Comparison of ENCODE assay signal across 28 cellular contexts in the genomic region with DNA sequence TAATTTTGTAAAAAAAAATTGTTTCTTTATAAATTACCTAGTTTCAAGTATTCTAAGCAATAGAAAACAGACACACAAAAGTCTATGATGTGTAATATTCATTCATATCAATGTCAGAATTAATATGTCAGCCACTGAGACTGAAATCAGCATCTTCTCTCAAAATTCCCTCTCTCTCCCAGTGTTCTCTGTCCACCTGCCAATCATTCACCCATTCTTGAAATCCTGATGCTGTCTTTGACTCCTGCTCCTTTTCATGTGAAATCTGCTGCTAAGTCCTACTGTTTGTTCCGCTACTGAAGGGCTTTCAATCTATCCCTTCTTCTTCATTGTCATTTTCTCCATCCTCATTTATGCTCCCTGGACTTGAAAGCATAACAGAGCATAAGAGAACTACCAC.
"Had no signal": no experiment of that assay in that cellular context is flagged by ENCODE, and none has a peak within 500 bp of the region (broad histone marks: within the 10 kb centered on the region; RNA-seq: fewer than 3 reads in every experiment).

No MANE protein-coding gene starts in this region.

- H3K4me3 ChIP-seq: ascending aorta, breast epithelium had no signal

- H3K36me3 ChIP-seq: ascending aorta, brain microvascular endothelial cell, breast epithelium had no signal

- ATAC-seq: activated CD8-positive, alpha-beta memory T cell treated with anti-CD3 and anti-CD28 coated beads, Interleukin-2, amount 10 ng/mL, durations not matched to agents 7 days and 5 days; activated CD8-positive, alpha-beta T cell treated with anti-CD3 and anti-CD28 coated beads for 36 hours; activated naive CD8-positive, alpha-beta T cell treated with anti-CD3 and anti-CD28 coated beads, Interleukin-2, amount 50 U/mL, for 24 hours had no signal

- H3K4me1 ChIP-seq: ascending aorta, breast epithelium had no signal

- DNase-seq: activated B cell treated with CpG ODN at 0.5 μM for 24 hours; activated CD4-positive, alpha-beta memory T cell treated with anti-CD3 and anti-CD28 coated beads for 36 hours; activated CD4-positive, alpha-beta T cell treated with anti-CD3 and anti-CD28 coated beads for 4 hours; activated CD4-positive, alpha-beta T cell treated with anti-CD3 and anti-CD28 coated beads, Interleukin-2, amount 10 ng/mL, durations not matched to agents 24 days and 14 days; activated CD4-positive, alpha-beta T cell treated with anti-CD3 and anti-CD28 coated beads, Interleukin-2, amount 50 U/mL, for 1 hour; activated CD4-positive, alpha-beta T cell treated with anti-CD3 and anti-CD28 coated beads, Interleukin-2, amount 50 U/mL, for 4 hours; activated CD4-positive, CD25-positive, alpha-beta regulatory T cell treated with anti-CD3 and anti-CD28 coated beads, Interleukin-2, amount 50 U/mL, for 72 hours; activated CD8-positive, alpha-beta memory T cell treated with anti-CD3 and anti-CD28 coated beads, Interleukin-2, amount 10 ng/mL, durations not matched to agents 7 days and 5 days; activated CD8-positive, alpha-beta memory T cell treated with anti-CD3 and anti-CD28 coated beads, Interleukin-2, amount 50 U/mL, for 48 hours; activated CD8-positive, alpha-beta T cell treated with anti-CD3 and anti-CD28 coated beads for 36 hours; activated effector memory CD4-positive, alpha-beta T cell treated with Interleukin-2 at 50 U/mL for 16 hours; activated gamma-delta T cell; activated naive CD4-positive, alpha-beta T cell treated with anti-CD3 and anti-CD28 coated beads, Interleukin-2, amount 10 ng/mL, durations not matched to agents 7 days and 5 days; activated naive CD4-positive, alpha-beta T cell treated with Interleukin-2 at 50 U/mL for 16 hours; activated naive CD8-positive, alpha-beta T cell treated with anti-CD3 and anti-CD28 coated beads, Interleukin-2, amount 10 ng/mL, durations not matched to agents 7 days and 5 days; activated naive CD8-positive, alpha-beta T cell treated with anti-CD3 and anti-CD28 coated beads, Interleukin-2, amount 50 U/mL, for 24 hours; activated T-cell treated with anti-CD3 and anti-CD28 coated beads, Interleukin-2, amount 50 U/mL, for 24 hours; activated T-cell treated with anti-CD3 and anti-CD28 coated beads, Interleukin-2, amount 50 U/mL, for 48 hours; amygdala; anterior cingulate cortex; brain microvascular endothelial cell; central memory CD4-positive, alpha-beta T cell; T-helper 1 cell; T-helper 2 cell; T-helper 9 cell had no signal

- H3K27me3 ChIP-seq: ascending aorta, brain microvascular endothelial cell, breast epithelium had no signal

- H3K9me3 ChIP-seq: ascending aorta, breast epithelium had no signal

- H3K27ac ChIP-seq: ascending aorta, brain microvascular endothelial cell, breast epithelium, VCaP had no signal
